9 cellular contexts compared by ENCODE assay signal in the genomic region with DNA sequence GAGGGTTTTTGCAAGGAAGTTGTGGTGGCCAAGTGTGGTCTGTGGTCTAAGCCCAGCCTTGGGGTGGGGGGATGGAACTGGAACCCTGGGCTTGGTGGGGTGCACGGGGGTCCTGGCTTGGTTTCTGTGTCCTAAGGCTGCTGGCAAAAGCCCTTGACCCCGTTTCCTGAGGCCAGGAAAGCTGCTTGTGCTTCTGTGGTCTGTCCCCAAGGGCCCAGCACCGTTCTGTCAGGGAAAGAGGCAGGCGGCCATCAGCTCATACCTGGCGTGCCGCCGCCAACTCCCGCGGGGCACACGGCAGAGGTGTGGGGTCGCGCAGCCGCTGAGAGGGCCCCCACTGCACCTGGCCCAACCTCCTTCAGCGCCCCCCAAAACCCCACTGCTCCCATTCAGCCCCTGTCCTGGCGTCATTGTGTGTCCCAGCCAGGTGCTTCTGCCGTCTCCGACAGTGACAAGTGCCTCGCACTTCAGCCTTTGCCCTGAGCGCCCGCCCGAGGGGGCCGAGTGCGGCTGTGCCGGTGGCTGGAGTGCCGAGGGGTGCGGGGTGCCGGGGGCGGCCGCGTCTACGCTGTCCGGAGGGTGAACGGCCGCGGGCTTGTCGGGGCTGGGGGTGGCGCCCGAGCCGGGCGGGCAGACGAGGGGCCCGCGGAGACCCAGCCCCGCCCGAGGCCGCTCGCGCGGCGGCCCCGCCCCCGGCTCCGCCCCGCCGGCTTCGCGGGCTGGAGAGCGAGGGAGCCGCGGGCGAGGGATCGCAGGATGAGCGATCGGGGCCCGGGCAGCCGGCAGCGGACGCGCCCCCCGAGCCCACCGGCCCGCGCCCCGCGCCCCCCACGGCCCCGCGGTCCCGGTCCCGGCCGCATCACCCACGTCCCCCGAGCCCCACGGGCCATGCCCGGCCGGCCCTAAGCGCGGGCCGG. TPM values are rescaled to one million over a fixed set of nuclear protein-coding genes. Genes with fewer than 3 reads are reported as not detected.
DNase-seq lines count a peak whose midpoint lies in the region; ATAC-seq, FAIRE-seq and TF ChIP-seq lines count a peak whose summit lies in the region.
"Had no signal": no experiment of that assay in that cellular context is flagged by ENCODE, and none has a peak within 500 bp of the region (broad histone marks: within the 10 kb centered on the region; RNA-seq: fewer than 3 reads in every experiment).

A gene (plus strand): TSS at position 701 of the 917 bp plus-strand sequence. CDS start 282 bp downstream, outside the sequence.

- H3K36me3 ChIP-seq in SU-DHL-6 (ENCODE audit: low read length): 0 out of 2 replicates have a peak, but pooled peaks cover 5% of the 10 kb centered on the region
- H3K36me3 ChIP-seq in bronchial epithelial cell (ENCODE audit: control insufficient read depth, insufficient read depth, low read length): peaks cover 13% of the 10 kb centered on the region
- H3K36me3 ChIP-seq in liver (ENCODE audit: control insufficient read depth in 4 of 4, insufficient read depth in 3 of 4, low read depth in 1 of 4, low read length in 3 of 4): peaks cover 9 to 36% (median 22%) of the 10 kb centered on the region in 4 donors
- H3K36me3 ChIP-seq in thymus (ENCODE audit: control insufficient read depth, insufficient read depth): peaks cover 41% of the 10 kb centered on the region

- ATAC-seq in GM19438 (IDR thresholded peaks at IDR 0.05; ENCODE audit: low read depth, unreplicated experiment) (peak; percentile 42), HG03025 (IDR thresholded peaks at IDR 0.05; ENCODE audit: low FRiP score, unreplicated experiment) (no peak), GM19452 (IDR thresholded peaks at IDR 0.05; ENCODE audit: unreplicated experiment) (no peak)

- H3K9ac ChIP-seq in SU-DHL-6 (ENCODE audit: low read length) (peak within 1 kb of the TSS; percentile 39; the same call in 1 of the 2 replicates), liver (ENCODE audit: low read depth in 1 of 2, low read length in 2 of 2) (no peak within 1 kb of the TSS)

- FAIRE-seq in bronchial epithelial cell (lab: Jason Lieb, UNC): no peak
- FAIRE-seq: endometrium had no signal

- H3F3A ChIP-seq in SU-DHL-6 (ENCODE audit: insufficient read depth): peaks cover 5% of the 10 kb centered on the region; the same call in 1 of the 2 replicates

- H3K27me3 ChIP-seq in SU-DHL-6 (ENCODE audit: low read length) (no peaks in the 10 kb centered on the region), bronchial epithelial cell (ENCODE audit: control insufficient read depth, insufficient read depth, low read length) (no peaks in the 10 kb centered on the region), liver (ENCODE audit: control insufficient read depth in 4 of 4, insufficient read depth in 4 of 4, low read length in 3 of 4) (no peaks in the 10 kb centered on the region), thymus (ENCODE audit: control insufficient read depth, insufficient read depth) (no peaks in the 10 kb centered on the region)

- H4K20me1 ChIP-seq in SU-DHL-6 (ENCODE audit: low read depth, low read length): no peaks in the 10 kb centered on the region; the same call in 1 of the 2 replicates

- DNase-seq in AG08396 (ENCODE audit: low spot score): peak; percentile 76
- DNase-seq in bronchial epithelial cell (ENCODE audit: low read depth): no peak

- no peaks in the 10 kb centered on the region for H3K9me2 ChIP-seq in SU-DHL-6 (replicated peaks; ENCODE audit: insufficient read depth, low read length)

- no peak within 1 kb of the TSS for H3K27ac ChIP-seq in SU-DHL-6 (ENCODE audit: low read depth, low read length)
- H3K27ac ChIP-seq in liver (ENCODE audit: low read depth in 1 of 2, low read length in 2 of 2): peak within 1 kb of the TSS in 1 of 2 donors; percentile 8
- peak within 1 kb of the TSS; percentile 36 for H3K27ac ChIP-seq in thymus (ENCODE audit: low read depth)

- H3K4me2 ChIP-seq in SU-DHL-6 (ENCODE audit: low read depth, low read length, poor library complexity, severe bottlenecking): peak within 1 kb of the TSS; percentile 57

- H3K79me2 ChIP-seq in SU-DHL-6 (ENCODE audit: insufficient read depth, low read length): no peaks in the 10 kb centered on the region

- no peak within 1 kb of the TSS for H3K4me3 ChIP-seq in SU-DHL-6 (ENCODE audit: insufficient read depth, low read length, poor library complexity, severe bottlenecking)
- peak within 1 kb of the TSS; percentile 11 for H3K4me3 ChIP-seq in bronchial epithelial cell (ENCODE audit: low read depth, low read length)
- H3K4me3 ChIP-seq in liver (ENCODE audit: low read depth in 1 of 3, low read length in 3 of 3): peak within 1 kb of the TSS in 1 of 3 donors; percentile 55
- H3K4me3 ChIP-seq in thymus (ENCODE audit: low read length): peak within 1 kb of the TSS; percentile 59

- TF ChIP-seq CTCF in SU-DHL-6 (IDR thresholded peaks at IDR 0.05; ENCODE audit: insufficient read depth, low read length, poor library complexity, severe bottlenecking) (no peak), bronchial epithelial cell (IDR thresholded peaks at IDR 0.05; ENCODE audit: insufficient read depth, low read length, severe bottlenecking) (no peak), liver (IDR thresholded peaks at IDR 0.05; ENCODE audit: low read depth, low read length, missing input control) (no peak)

- H3K4me1 ChIP-seq in liver (ENCODE audit: control insufficient read depth in 4 of 4, insufficient read depth in 4 of 4, low read length in 3 of 4) (peaks cover 2 to 9% (median 6%) of the 10 kb centered on the region in 4 donors), thymus (ENCODE audit: control insufficient read depth, insufficient read depth, low read length) (peaks cover 52% of the 10 kb centered on the region)

- WGBS in liver: 4% methylated on average over 89 of the region's 89 CpGs
- 2% methylated on average over 89 of the region's 89 CpGs for WGBS in thymus

- no peak within 1 kb of the TSS for H2AFZ ChIP-seq in SU-DHL-6 (ENCODE audit: low read depth, low read length, severe bottlenecking)

- TF ChIP-seq RAD21 in liver (IDR thresholded peaks at IDR 0.05): no peak

- H3K9me3 ChIP-seq in SU-DHL-6 (ENCODE audit: insufficient read depth, low read length) (no peaks in the 10 kb centered on the region), liver (ENCODE audit: control insufficient read depth in 4 of 4, low read length in 3 of 4) (no peaks in the 10 kb centered on the region), thymus (ENCODE audit: control insufficient read depth) (no peaks in the 10 kb centered on the region)

TF ChIP-seq in liver, 16 proteins besides CTCF, POLR2A, EP300 and RAD21:
- TF ChIP-seq YY1 (IDR thresholded peaks at IDR 0.05) (peak; percentile 44), HNF4A (conservative IDR thresholded peaks at IDR 0.05) (peak; percentile 43 to 65), JUND (IDR thresholded peaks at IDR 0.05) (no peak)
- TF ChIP-seq, protein P1, sequence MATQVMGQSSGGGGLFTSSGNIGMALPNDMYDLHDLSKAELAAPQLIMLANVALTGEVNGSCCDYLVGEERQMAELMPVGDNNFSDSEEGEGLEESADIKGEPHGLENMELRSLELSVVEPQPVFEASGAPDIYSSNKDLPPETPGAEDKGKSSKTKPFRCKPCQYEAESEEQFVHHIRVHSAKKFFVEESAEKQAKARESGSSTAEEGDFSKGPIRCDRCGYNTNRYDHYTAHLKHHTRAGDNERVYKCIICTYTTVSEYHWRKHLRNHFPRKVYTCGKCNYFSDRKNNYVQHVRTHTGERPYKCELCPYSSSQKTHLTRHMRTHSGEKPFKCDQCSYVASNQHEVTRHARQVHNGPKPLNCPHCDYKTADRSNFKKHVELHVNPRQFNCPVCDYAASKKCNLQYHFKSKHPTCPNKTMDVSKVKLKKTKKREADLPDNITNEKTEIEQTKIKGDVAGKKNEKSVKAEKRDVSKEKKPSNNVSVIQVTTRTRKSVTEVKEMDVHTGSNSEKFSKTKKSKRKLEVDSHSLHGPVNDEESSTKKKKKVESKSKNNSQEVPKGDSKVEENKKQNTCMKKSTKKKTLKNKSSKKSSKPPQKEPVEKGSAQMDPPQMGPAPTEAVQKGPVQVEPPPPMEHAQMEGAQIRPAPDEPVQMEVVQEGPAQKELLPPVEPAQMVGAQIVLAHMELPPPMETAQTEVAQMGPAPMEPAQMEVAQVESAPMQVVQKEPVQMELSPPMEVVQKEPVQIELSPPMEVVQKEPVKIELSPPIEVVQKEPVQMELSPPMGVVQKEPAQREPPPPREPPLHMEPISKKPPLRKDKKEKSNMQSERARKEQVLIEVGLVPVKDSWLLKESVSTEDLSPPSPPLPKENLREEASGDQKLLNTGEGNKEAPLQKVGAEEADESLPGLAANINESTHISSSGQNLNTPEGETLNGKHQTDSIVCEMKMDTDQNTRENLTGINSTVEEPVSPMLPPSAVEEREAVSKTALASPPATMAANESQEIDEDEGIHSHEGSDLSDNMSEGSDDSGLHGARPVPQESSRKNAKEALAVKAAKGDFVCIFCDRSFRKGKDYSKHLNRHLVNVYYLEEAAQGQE (IDR thresholded peaks at IDR 0.05): no peak
TF ChIP-seq in liver: peak in this region for 2.

RNA-seq across cellular contexts. Expression of the gene that starts here (rescaled TPM):
- not detected in 2 replicates for total RNA-seq in bronchial epithelial cell
- total RNA-seq in liver: not detected
- polyA plus RNA-seq in liver: under 1 TPM in 1 of 2 donors, not detected in 1; 0.07 TPM
- polyA plus RNA-seq in thymus: 1.6 TPM
